Comparison of ENCODE assay signal across 8 cellular contexts in genomic region chr1:45802343-45803298, GRCh38. TPM values are rescaled to one million over a fixed set of nuclear protein-coding genes. Genes with fewer than 3 reads are reported as not detected.
DNase-seq lines count a peak whose midpoint lies in the region; TF ChIP-seq lines count a peak whose summit lies in the region.

No MANE protein-coding gene starts in this region.

- peaks cover 4% of the 10 kb centered on the region for H3K36me3 Mint-ChIP-seq in chondrocyte (ENCODE audit: low read depth)

- no peak for TF ChIP-seq CTCF in chondrocyte (IDR thresholded peaks at IDR 0.05)

- TF ChIP-seq RAD21 in Ishikawa (IDR thresholded peaks at IDR 0.05; ENCODE audit: low read depth) = peak; percentile 1; the same call in 1 of the 2 replicates

- no peaks in the 10 kb centered on the region for H3K9me3 Mint-ChIP-seq in chondrocyte (ENCODE audit: low read depth)

- H3K4me3 ChIP-seq in skin epidermis = peak overlapping the region; percentile 47 to 62 (median 56)

- H3K4me3 Mint-ChIP-seq in chondrocyte (ENCODE audit: unreplicated experiment) = peak overlapping the region; percentile 84

- peaks cover 34% of the 10 kb centered on the region for H3K4me1 Mint-ChIP-seq in chondrocyte (ENCODE audit: low read depth)

- peak overlapping the region in 19 of 21 experiments; percentile 21 to 87 (median 68) for H3K27ac ChIP-seq in skin epidermis

- H3K27ac Mint-ChIP-seq in chondrocyte (ENCODE audit: unreplicated experiment) = peak overlapping the region; percentile 99

- peak; percentile 51 for DNase-seq in 8988T
- peak; percentile 60 for DNase-seq in GF-D8 (lab: John Stamatoyannopoulos, UW)
- DNase-seq in SHP77 (lab: John Stamatoyannopoulos, UW) = peak; percentile 66 to 77
- DNase-seq in chondrocyte (ENCODE audit: low spot score) = no peak
- peak; percentile 99 for DNase-seq in iris pigment epithelial cell (ENCODE audit: low read depth)
- no peak for DNase-seq in cortex of kidney (lab: John Stamatoyannopoulos, UW)

- H3K27me3 Mint-ChIP-seq in chondrocyte (ENCODE audit: low read depth) = no peaks in the 10 kb centered on the region

- no peak for TF ChIP-seq EP300 in Ishikawa (IDR thresholded peaks at IDR 0.05; ENCODE audit: borderline replicate concordance)

TF ChIP-seq in Ishikawa, 13 proteins besides CTCF, POLR2A, EP300 and RAD21:
- TF ChIP-seq, protein P1, sequence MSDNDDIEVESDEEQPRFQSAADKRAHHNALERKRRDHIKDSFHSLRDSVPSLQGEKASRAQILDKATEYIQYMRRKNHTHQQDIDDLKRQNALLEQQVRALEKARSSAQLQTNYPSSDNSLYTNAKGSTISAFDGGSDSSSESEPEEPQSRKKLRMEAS (IDR thresholded peaks at IDR 0.05) = peak; percentile 79
- TF ChIP-seq EGR1 (IDR thresholded peaks at IDR 0.05) (no peak), TCF12 (IDR thresholded peaks at IDR 0.05; ENCODE audit: low read depth) (no peak)
TF ChIP-seq in Ishikawa: peak in this region for 1.

RNA-seq across cellular contexts. Expression of gene MAST2, which starts 0.8 kb away (rescaled TPM):
- 51.2 to 61.8 TPM (median 53.2 TPM) in 3 replicates for total RNA-seq in chondrocyte

RNA-seq across cellular contexts. Expression of gene IPP, which starts 52.2 kb away (rescaled TPM):
- 20.3 to 22.7 TPM (median 20.4 TPM) in 3 replicates for total RNA-seq in chondrocyte

Comparison
In these comparisons a context has a peak if more than half of its experiments do, and no peak if none do; other contexts are left out.
1. DNase-seq: peak in 8988T (single experiment), GF-D8 (single experiment), SHP77 (2 of 2) and iris pigment epithelial cell (single experiment); none in chondrocyte (single experiment) and cortex of kidney (single experiment).